Comparison of ENCODE assay signal across 11 cellular contexts in the genomic region with DNA sequence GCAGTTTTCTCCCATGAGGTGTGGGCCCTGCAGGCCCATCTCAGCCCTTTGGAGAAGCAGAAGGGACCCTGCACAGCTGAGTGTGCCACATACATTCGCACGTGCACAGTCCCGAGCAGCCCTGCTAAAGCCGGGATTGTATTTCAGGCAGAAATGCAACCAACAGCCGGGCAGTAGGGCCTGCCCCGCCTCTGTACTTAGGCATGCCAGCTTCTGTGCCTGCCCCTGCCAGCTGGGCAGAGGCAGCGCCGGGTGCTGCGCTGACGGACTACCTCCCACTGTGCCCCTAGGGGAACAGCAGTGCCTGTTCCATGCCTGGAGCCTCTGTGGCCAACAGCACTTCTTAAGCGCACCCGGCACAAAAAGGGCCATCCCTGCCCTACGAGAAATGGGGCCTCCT.
DNase-seq lines count a peak whose midpoint lies in the region; ATAC-seq and TF ChIP-seq lines count a peak whose summit lies in the region.
"Had no signal": no experiment of that assay in that cellular context is flagged by ENCODE, and none has a peak within 500 bp of the region (broad histone marks: within the 10 kb centered on the region; RNA-seq: fewer than 3 reads in every experiment).

No MANE protein-coding gene starts in this region.

- TF ChIP-seq EP300 in ovary (IDR thresholded peaks at IDR 0.05): no peak

- no peaks in the 10 kb centered on the region for H3K9me3 ChIP-seq in osteoblast (ENCODE audit: low read depth, low read length)
- H3K9me3 ChIP-seq in ovary: no peaks in the 10 kb centered on the region
- H3K9me3 ChIP-seq: SJSA1 had no signal

- H3K27me3 ChIP-seq in osteoblast (ENCODE audit: insufficient read depth, low read length): no peaks in the 10 kb centered on the region
- no peaks in the 10 kb centered on the region for H3K27me3 ChIP-seq in ovary
- H3K27me3 ChIP-seq: brain microvascular endothelial cell, SJSA1 had no signal

- H3K4me2 ChIP-seq in osteoblast (ENCODE audit: insufficient read depth, low read length): peak overlapping the region; percentile 2

- H3K4me1 ChIP-seq in osteoblast (ENCODE audit: insufficient read depth, low read length): peaks cover 44% of the 10 kb centered on the region
- H3K4me1 ChIP-seq in ovary (ENCODE audit: insufficient read depth): peaks cover 25% of the 10 kb centered on the region

- TF ChIP-seq CTCF in AG10803 (conservative IDR thresholded peaks at IDR 0.05; ENCODE audit: low read length) (no peak), osteoblast (IDR thresholded peaks at IDR 0.05; ENCODE audit: extremely low read depth, low read depth, low read length) (no peak), ovary (IDR thresholded peaks at IDR 0.05) (no peak)

- intact Hi-C loops in head of caudate nucleus (cut with DNase I) (loop anchor here (10.0 kb wide), 1 partner anchor 49 kb away; no protein-coding TSS in a partner anchor), ovary (cut with DNase I) (loop anchor here in 1 of 4 donors (10.0 kb wide), 1 partner anchor 49 kb away; no protein-coding TSS in a partner anchor)

- no peak for TF ChIP-seq POLR2A in ovary (IDR thresholded peaks at IDR 0.05)

- peak overlapping the region; percentile 53 for H3K27ac ChIP-seq in osteoblast (ENCODE audit: low read depth, low read length)
- no peak overlapping the region for H3K27ac ChIP-seq in ovary
- H3K27ac ChIP-seq: brain microvascular endothelial cell, SJSA1 had no signal

- H3K4me3 ChIP-seq in AG10803 (ENCODE audit: low read length) (no peak overlapping the region), osteoblast (ENCODE audit: insufficient read depth, low read length) (no peak overlapping the region), ovary (no peak overlapping the region)
- H3K4me3 ChIP-seq: SJSA1 had no signal

- peaks cover 18% of the 10 kb centered on the region for H4K20me1 ChIP-seq in osteoblast (ENCODE audit: insufficient read depth, low read length)

- WGBS in ovary, 3 donors: 77 to 89% (median 82%) methylated on average over 13 of the region's 13 CpGs

- peaks cover 15% of the 10 kb centered on the region for H3K36me3 ChIP-seq in osteoblast (ENCODE audit: insufficient read depth, low read length)
- H3K36me3 ChIP-seq in ovary: no peaks in the 10 kb centered on the region
- H3K36me3 ChIP-seq: brain microvascular endothelial cell had no signal

- ATAC-seq in HG02678 (IDR thresholded peaks at IDR 0.05; ENCODE audit: unreplicated experiment): no peak

- DNase-seq in AG10803 (ENCODE audit: low read depth) (peak; percentile 29), NCI-H345 (lab: John Stamatoyannopoulos, UW) (peak; percentile 81), head of caudate nucleus (peak; percentile 60 to 90 (median 79)), osteoblast (ENCODE audit: insufficient read length, low spot score, missing footprints) (no peak), ovary (no peak), AML-193 (lab: John Stamatoyannopoulos, UW) (no peak)
- DNase-seq in stimulated activated CD4-positive, alpha-beta T cell treated with anti-CD3 and anti-CD28 coated beads, Interleukin-4, amount 100 ng/mL, for 4 hours: no peak
- DNase-seq: activated CD8-positive, alpha-beta memory T cell treated with anti-CD3 and anti-CD28 coated beads for 24 hours; brain microvascular endothelial cell had no signal

- no peak overlapping the region for H2AFZ ChIP-seq in osteoblast (ENCODE audit: low read length)

- peaks cover 68% of the 10 kb centered on the region for H3K79me2 ChIP-seq in osteoblast (ENCODE audit: insufficient read depth, low read length)

Comparison
In these comparisons a context has a peak if more than half of its experiments do, and no peak if none do; other contexts are left out.
1. DNase-seq: peak in AG10803 (single experiment), NCI-H345 (single experiment) and head of caudate nucleus (42 of 42); none in osteoblast (single experiment), ovary (0 of 5), stimulated activated CD4-positive, alpha-beta T cell treated with anti-CD3 and anti-CD28 coated beads, Interleukin-4, amount 100 ng/mL, for 4 hours (0 of 2) and AML-193 (0 of 2).